ENCODE assay signal across 15 cellular contexts in genomic region chr5:160242140-160242539, GRCh38. TPM values are rescaled to one million over a fixed set of nuclear protein-coding genes. Genes with fewer than 3 reads are reported as not detected.
DNase-seq lines count a peak whose midpoint lies in the region; TF ChIP-seq lines count a peak whose summit lies in the region.
"Had no signal": no experiment of that assay in that cellular context is flagged by ENCODE, and none has a peak within 500 bp of the region (broad histone marks: within the 10 kb centered on the region; RNA-seq: fewer than 3 reads in every experiment).

No MANE protein-coding gene starts in this region.

- 73 to 77% methylated on average over 3 of the region's 3 CpGs for WGBS in GM23248 (ENCODE audit: low coverage in 1 of 2, low lambda C conversion rate in 2 of 2, missing lambda C conversion rate in 2 of 2), 2 experiments
- 59 to 63% methylated on average over 1 to 3 of the region's 3 CpGs for WGBS in transverse colon (ENCODE audit: low coverage in 1 of 2), 2 donors

- H3K27me3 Mint-ChIP-seq in osteocyte (ENCODE audit: unreplicated experiment): peaks cover 2% of the 10 kb centered on the region

- no peaks in the 10 kb centered on the region for H3K79me2 ChIP-seq in GM23248 (ENCODE audit: insufficient read depth)

- no peaks in the 10 kb centered on the region for H3K36me3 Mint-ChIP-seq in osteocyte (ENCODE audit: unreplicated experiment)
- H3K36me3 Mint-ChIP-seq: CD4-positive, alpha-beta memory T cell had no signal

- no peak overlapping the region for H3K27ac Mint-ChIP-seq in osteocyte (ENCODE audit: unreplicated experiment)

- no peak overlapping the region for H3K4me3 ChIP-seq in GM23248
- no peak overlapping the region for H3K4me3 ChIP-seq in fibroblast of mammary gland (ENCODE audit: control insufficient read depth, low read depth, low read length)
- no peak overlapping the region for H3K4me3 ChIP-seq in transverse colon
- H3K4me3 ChIP-seq: A549, GM23338 had no signal

- H3K36me3 ChIP-seq in GM23248 (ENCODE audit: low read depth): no peaks in the 10 kb centered on the region
- H3K36me3 ChIP-seq in transverse colon: no peaks in the 10 kb centered on the region
- H3K36me3 ChIP-seq: BE2C had no signal

- H2AFZ ChIP-seq in GM23248: no peak overlapping the region
- H2AFZ ChIP-seq: GM23338 had no signal

- H3K4me3 Mint-ChIP-seq in osteocyte (ENCODE audit: unreplicated experiment): no peak overlapping the region
- H3K4me3 Mint-ChIP-seq: CD4-positive, alpha-beta memory T cell; GM23338; H9 had no signal

- no peaks in the 10 kb centered on the region for H3K4me1 ChIP-seq in GM23248 (ENCODE audit: insufficient read depth)
- no peaks in the 10 kb centered on the region for H3K4me1 ChIP-seq in transverse colon
- H3K4me1 ChIP-seq: A549 had no signal

- H3K9me3 Mint-ChIP-seq in osteocyte (ENCODE audit: unreplicated experiment): no peaks in the 10 kb centered on the region
- H3K9me3 Mint-ChIP-seq: CD4-positive, alpha-beta memory T cell; GM23338; H9 had no signal

- no peak overlapping the region for H3K9ac ChIP-seq in GM23248

- TF ChIP-seq EP300 in transverse colon (IDR thresholded peaks at IDR 0.05; ENCODE audit: low read depth): no peak

- no peak for TF ChIP-seq POLR2A in transverse colon (IDR thresholded peaks at IDR 0.05)

- H3K4me1 Mint-ChIP-seq in osteocyte (ENCODE audit: unreplicated experiment): peaks cover 1% of the 10 kb centered on the region
- H3K4me1 Mint-ChIP-seq: CD4-positive, alpha-beta memory T cell had no signal

- no peak overlapping the region for H3K27ac ChIP-seq in GM23248
- H3K27ac ChIP-seq in transverse colon: no peak overlapping the region
- H3K27ac ChIP-seq: A549, C4-2B had no signal

- no peak overlapping the region for H3K4me2 ChIP-seq in GM23248 (ENCODE audit: unreplicated experiment)
- H3K4me2 ChIP-seq: A549, GM23338 had no signal

- intact Hi-C loops in transverse colon (cut with DNase I; ENCODE audit: low total_unique reads): no loop called here

- no peaks in the 10 kb centered on the region for H3F3A ChIP-seq in GM23248 (ENCODE audit: insufficient read depth)

- H3K9me2 ChIP-seq in GM23248 (ENCODE audit: insufficient read depth): no peaks in the 10 kb centered on the region

- TF ChIP-seq CTCF in fibroblast of mammary gland (conservative IDR thresholded peaks at IDR 0.05; ENCODE audit: control insufficient read depth, insufficient read depth, low read depth, low read length): no peak
- no peak for TF ChIP-seq CTCF in osteocyte (IDR thresholded peaks at IDR 0.05)
- no peak for TF ChIP-seq CTCF in transverse colon (IDR thresholded peaks at IDR 0.05)

- DNase-seq in GM23248: peak; percentile 11
- DNase-seq in RKO (ENCODE audit: low spot score): peak; percentile 49
- DNase-seq in fibroblast of mammary gland (ENCODE audit: low read depth): peak; percentile 3
- peak; percentile 19 for DNase-seq in renal cortical epithelial cell (ENCODE audit: low read depth)
- DNase-seq in COR-L47 (lab: John Stamatoyannopoulos, UW): no peak
- no peak for DNase-seq in osteocyte (ENCODE audit: extremely low spot score, unreplicated experiment)
- no peak for DNase-seq in NCI-H345 (lab: John Stamatoyannopoulos, UW)
- DNase-seq in transverse colon: no peak
- DNase-seq: BE2C; CD4-positive, alpha-beta memory T cell; H9 had no signal

- in situ Hi-C loops in GM23248 (cut with MboI) (no loop called here), transverse colon (cut with MboI; ENCODE audit: low pct_ligation_motif_present in 1 of 4, low pct_unique_long_range_greater_than_20kb in 1 of 4, low sequenced_read_pairs in 3 of 4) (no loop called here)

- H4K20me1 ChIP-seq in GM23248 (ENCODE audit: insufficient read depth): no peaks in the 10 kb centered on the region

- H3K27me3 ChIP-seq in GM23248 (replicated peaks; ENCODE audit: insufficient read depth) (peaks cover 14% of the 10 kb centered on the region), transverse colon (no peaks in the 10 kb centered on the region)
- H3K27me3 ChIP-seq: BE2C had no signal

- H3K9me3 ChIP-seq in GM23248 (ENCODE audit: low read depth) (no peaks in the 10 kb centered on the region), transverse colon (no peaks in the 10 kb centered on the region)
- H3K9me3 ChIP-seq: A549, BE2C had no signal

RNA-seq across cellular contexts. Expression of gene FABP6, which starts 12.8 kb away (rescaled TPM):
- not detected in 2 replicates for total RNA-seq in GM23248 (2014; rRNA removed; shearing (Covaris generic))
- not detected in 2 replicates for polyA plus RNA-seq in GM23248 (2016; fragmentation: Nextera tagmentation; extraction: Ambion mirVana)
- total RNA-seq in renal cortical epithelial cell (not detected in 2 replicates), osteocyte (not detected in 2 replicates), transverse colon (not detected)
- total RNA-seq: CD4-positive, alpha-beta memory T cell had no signal
- polyA plus RNA-seq: AG04450; CD4-positive, alpha-beta memory T cell had no signal

Comparison
In these comparisons a context has a peak if more than half of its experiments do, and no peak if none do; other contexts are left out.
1. DNase-seq: peak in GM23248 (single experiment), RKO (single experiment), fibroblast of mammary gland (single experiment) and renal cortical epithelial cell (single experiment); none in COR-L47 (single experiment), osteocyte (single experiment), NCI-H345 (single experiment) and transverse colon (single experiment).